In genomic region chr19:47858231-47858630, GRCh38 we compare ENCODE assay signal across 2 cellular contexts.
TF ChIP-seq lines count a peak whose summit lies in the region.
"Not testable (repeated sequence)": the region's sequence is repeated elsewhere in the genome, so short reads cannot be mapped to it uniquely, and the experiment has no call there.

No MANE protein-coding gene starts in this region.

TF ChIP-seq in HCT116, 20 proteins besides CTCF, POLR2A, EP300 and RAD21:
- TF ChIP-seq MAX (IDR thresholded peaks at IDR 0.05) (peak; percentile 35; the same call in 1 of the 2 replicates), FOSL1 (IDR thresholded peaks at IDR 0.05; ENCODE audit: low read depth) (peak; percentile 95), TCF7L2 (IDR thresholded peaks at IDR 0.05; ENCODE audit: borderline replicate concordance, extremely low read depth, insufficient read depth, insufficient read length) (peak; percentile 44), JUND (IDR thresholded peaks at IDR 0.05) (peak; percentile 94), SRF (IDR thresholded peaks at IDR 0.05; ENCODE audit: low read depth) (peak; percentile 37; the same call in 1 of the 2 replicates), SP1 (IDR thresholded peaks at IDR 0.05; ENCODE audit: low read depth) (peak; percentile 58), CBX3 (IDR thresholded peaks at IDR 0.05; ENCODE audit: low read depth) (peak; percentile 87)

TF ChIP-seq in K562, 482 proteins besides CTCF, POLR2A, EP300 and RAD21:
- TF ChIP-seq MEIS2 (IDR thresholded peaks at IDR 0.05; ENCODE audit: partially characterized antibody) (peak; percentile 67), JUNB (CRISPR knock-in tag; conservative IDR thresholded peaks at IDR 0.05) (0 out of 2 replicates have a peak, but pooled peaks have one; percentile 43), JUND (IDR thresholded peaks at IDR 0.05; ENCODE audit: borderline replicate concordance, low read depth, low read length) (peak; percentile 95), JUND (tag; IDR thresholded peaks at IDR 0.05; ENCODE audit: borderline replicate concordance, low read depth, low read length) (peak; percentile 92), DPF2 (IDR thresholded peaks at IDR 0.05) (peak; percentile 94), ATF3 (IDR thresholded peaks at IDR 0.05) (peak; percentile 99), ATF3 (CRISPR knock-in tag; conservative IDR thresholded peaks at IDR 0.05) (peak; percentile 92; the same call in 1 of the 2 replicates), NR2C2 (CRISPR knock-in tag; IDR thresholded peaks at IDR 0.05) (peak; percentile 91), NR2C2 (tag; IDR thresholded peaks at IDR 0.05) (peak; percentile 89), SMARCA4 (IDR thresholded peaks at IDR 0.05) (peak; percentile 91), CBFA2T2 (conservative IDR thresholded peaks at IDR 0.05) (peak; percentile 38; the same call in 1 of the 2 replicates), TCF3 (CRISPR knock-in tag; IDR thresholded peaks at IDR 0.05) (peak; percentile 40; the same call in 1 of the 2 replicates), ESRRA (IDR thresholded peaks at IDR 0.05; ENCODE audit: borderline replicate concordance, low read depth) (peak; percentile 76), KDM1A (IDR thresholded peaks at IDR 0.05) (peak; percentile 67 to 73; a peak in 3 of 4 replicates), NR2C1 (IDR thresholded peaks at IDR 0.05) (peak; percentile 91), NR2C1 (tag; IDR thresholded peaks at IDR 0.05) (peak; percentile 93), MITF (IDR thresholded peaks at IDR 0.05) (0 out of 2 replicates have a peak, but pooled peaks have one; percentile 37), PBX2 (tag; conservative IDR thresholded peaks at IDR 0.05; ENCODE audit: low read depth) (peak; percentile 27; the same call in 1 of the 2 replicates), ADNP (tag; IDR thresholded peaks at IDR 0.05) (0 out of 2 replicates have a peak, but pooled peaks have one; percentile 18), SMARCE1 (IDR thresholded peaks at IDR 0.05) (peak; percentile 93), PKNOX1 (IDR thresholded peaks at IDR 0.05) (peak; percentile 90), CBFA2T3 (IDR thresholded peaks at IDR 0.05) (peak; percentile 77), FOSL1 (tag; conservative IDR thresholded peaks at IDR 0.05) (peak; percentile 98), ARID1B (IDR thresholded peaks at IDR 0.05) (peak; percentile 88), JUN (IDR thresholded peaks at IDR 0.05; ENCODE audit: borderline replicate concordance, low read depth, low read length) (peak; percentile 87), JUN (CRISPR knock-in tag; IDR thresholded peaks at IDR 0.05; ENCODE audit: borderline replicate concordance) (0 out of 2 replicates have a peak, but pooled peaks have one; percentile 48), BCOR (IDR thresholded peaks at IDR 0.05) (peak; percentile 45; the same call in 1 of the 2 replicates), TBP (optimal IDR thresholded peaks at IDR 0.05; ENCODE audit: low read depth, low read length) (peak; percentile 45), ATF7 (IDR thresholded peaks at IDR 0.05) (peak; percentile 66), NCOR1 (IDR thresholded peaks at IDR 0.05) (peak; percentile 54), TFAP4 (CRISPR knock-in tag; IDR thresholded peaks at IDR 0.05; ENCODE audit: borderline replicate concordance) (peak; percentile 29; the same call in 1 of the 2 replicates), SMARCC2 (IDR thresholded peaks at IDR 0.05; ENCODE audit: low read depth) (peak; percentile 88), ZBTB7A (IDR thresholded peaks at IDR 0.05; ENCODE audit: borderline replicate concordance, control insufficient read depth, low read depth, low read length) (peak; percentile 67; the same call in 1 of the 2 replicates), TRIM24 (IDR thresholded peaks at IDR 0.05) (peak; percentile 39 to 47; a peak in 2 of 4 replicates), RCOR1 (IDR thresholded peaks at IDR 0.05; ENCODE audit: borderline replicate concordance in 1 of 2, low read depth in 2 of 2, low read length in 2 of 2) (0 out of 4 replicates have a peak, but pooled peaks of 1 of the 2 experiments have one; percentile 38)
- TF ChIP-seq PBX2 (CRISPR knock-in tag; IDR thresholded peaks at IDR 0.05; ENCODE audit: low read depth), result not testable (repeated sequence)
